1 cellular context compared by ENCODE assay signal in genomic region chr6:31686483-31686882, GRCh38.
TF ChIP-seq lines count a peak whose summit lies in the region.

No MANE protein-coding gene starts in this region.

TF ChIP-seq in K562, 482 proteins besides CTCF, POLR2A, EP300 and RAD21 (continued from another document and continues in another):
- no peak for TF ChIP-seq PBX2 (CRISPR knock-in tag; IDR thresholded peaks at IDR 0.05; ENCODE audit: low read depth)
- TF ChIP-seq PBX2 (tag; conservative IDR thresholded peaks at IDR 0.05; ENCODE audit: low read depth) = no peak
- peak; percentile 87 for TF ChIP-seq DPF2 (IDR thresholded peaks at IDR 0.05)
- no peak for TF ChIP-seq SMARCA5 (IDR thresholded peaks at IDR 0.05)
- TF ChIP-seq, protein P1, sequence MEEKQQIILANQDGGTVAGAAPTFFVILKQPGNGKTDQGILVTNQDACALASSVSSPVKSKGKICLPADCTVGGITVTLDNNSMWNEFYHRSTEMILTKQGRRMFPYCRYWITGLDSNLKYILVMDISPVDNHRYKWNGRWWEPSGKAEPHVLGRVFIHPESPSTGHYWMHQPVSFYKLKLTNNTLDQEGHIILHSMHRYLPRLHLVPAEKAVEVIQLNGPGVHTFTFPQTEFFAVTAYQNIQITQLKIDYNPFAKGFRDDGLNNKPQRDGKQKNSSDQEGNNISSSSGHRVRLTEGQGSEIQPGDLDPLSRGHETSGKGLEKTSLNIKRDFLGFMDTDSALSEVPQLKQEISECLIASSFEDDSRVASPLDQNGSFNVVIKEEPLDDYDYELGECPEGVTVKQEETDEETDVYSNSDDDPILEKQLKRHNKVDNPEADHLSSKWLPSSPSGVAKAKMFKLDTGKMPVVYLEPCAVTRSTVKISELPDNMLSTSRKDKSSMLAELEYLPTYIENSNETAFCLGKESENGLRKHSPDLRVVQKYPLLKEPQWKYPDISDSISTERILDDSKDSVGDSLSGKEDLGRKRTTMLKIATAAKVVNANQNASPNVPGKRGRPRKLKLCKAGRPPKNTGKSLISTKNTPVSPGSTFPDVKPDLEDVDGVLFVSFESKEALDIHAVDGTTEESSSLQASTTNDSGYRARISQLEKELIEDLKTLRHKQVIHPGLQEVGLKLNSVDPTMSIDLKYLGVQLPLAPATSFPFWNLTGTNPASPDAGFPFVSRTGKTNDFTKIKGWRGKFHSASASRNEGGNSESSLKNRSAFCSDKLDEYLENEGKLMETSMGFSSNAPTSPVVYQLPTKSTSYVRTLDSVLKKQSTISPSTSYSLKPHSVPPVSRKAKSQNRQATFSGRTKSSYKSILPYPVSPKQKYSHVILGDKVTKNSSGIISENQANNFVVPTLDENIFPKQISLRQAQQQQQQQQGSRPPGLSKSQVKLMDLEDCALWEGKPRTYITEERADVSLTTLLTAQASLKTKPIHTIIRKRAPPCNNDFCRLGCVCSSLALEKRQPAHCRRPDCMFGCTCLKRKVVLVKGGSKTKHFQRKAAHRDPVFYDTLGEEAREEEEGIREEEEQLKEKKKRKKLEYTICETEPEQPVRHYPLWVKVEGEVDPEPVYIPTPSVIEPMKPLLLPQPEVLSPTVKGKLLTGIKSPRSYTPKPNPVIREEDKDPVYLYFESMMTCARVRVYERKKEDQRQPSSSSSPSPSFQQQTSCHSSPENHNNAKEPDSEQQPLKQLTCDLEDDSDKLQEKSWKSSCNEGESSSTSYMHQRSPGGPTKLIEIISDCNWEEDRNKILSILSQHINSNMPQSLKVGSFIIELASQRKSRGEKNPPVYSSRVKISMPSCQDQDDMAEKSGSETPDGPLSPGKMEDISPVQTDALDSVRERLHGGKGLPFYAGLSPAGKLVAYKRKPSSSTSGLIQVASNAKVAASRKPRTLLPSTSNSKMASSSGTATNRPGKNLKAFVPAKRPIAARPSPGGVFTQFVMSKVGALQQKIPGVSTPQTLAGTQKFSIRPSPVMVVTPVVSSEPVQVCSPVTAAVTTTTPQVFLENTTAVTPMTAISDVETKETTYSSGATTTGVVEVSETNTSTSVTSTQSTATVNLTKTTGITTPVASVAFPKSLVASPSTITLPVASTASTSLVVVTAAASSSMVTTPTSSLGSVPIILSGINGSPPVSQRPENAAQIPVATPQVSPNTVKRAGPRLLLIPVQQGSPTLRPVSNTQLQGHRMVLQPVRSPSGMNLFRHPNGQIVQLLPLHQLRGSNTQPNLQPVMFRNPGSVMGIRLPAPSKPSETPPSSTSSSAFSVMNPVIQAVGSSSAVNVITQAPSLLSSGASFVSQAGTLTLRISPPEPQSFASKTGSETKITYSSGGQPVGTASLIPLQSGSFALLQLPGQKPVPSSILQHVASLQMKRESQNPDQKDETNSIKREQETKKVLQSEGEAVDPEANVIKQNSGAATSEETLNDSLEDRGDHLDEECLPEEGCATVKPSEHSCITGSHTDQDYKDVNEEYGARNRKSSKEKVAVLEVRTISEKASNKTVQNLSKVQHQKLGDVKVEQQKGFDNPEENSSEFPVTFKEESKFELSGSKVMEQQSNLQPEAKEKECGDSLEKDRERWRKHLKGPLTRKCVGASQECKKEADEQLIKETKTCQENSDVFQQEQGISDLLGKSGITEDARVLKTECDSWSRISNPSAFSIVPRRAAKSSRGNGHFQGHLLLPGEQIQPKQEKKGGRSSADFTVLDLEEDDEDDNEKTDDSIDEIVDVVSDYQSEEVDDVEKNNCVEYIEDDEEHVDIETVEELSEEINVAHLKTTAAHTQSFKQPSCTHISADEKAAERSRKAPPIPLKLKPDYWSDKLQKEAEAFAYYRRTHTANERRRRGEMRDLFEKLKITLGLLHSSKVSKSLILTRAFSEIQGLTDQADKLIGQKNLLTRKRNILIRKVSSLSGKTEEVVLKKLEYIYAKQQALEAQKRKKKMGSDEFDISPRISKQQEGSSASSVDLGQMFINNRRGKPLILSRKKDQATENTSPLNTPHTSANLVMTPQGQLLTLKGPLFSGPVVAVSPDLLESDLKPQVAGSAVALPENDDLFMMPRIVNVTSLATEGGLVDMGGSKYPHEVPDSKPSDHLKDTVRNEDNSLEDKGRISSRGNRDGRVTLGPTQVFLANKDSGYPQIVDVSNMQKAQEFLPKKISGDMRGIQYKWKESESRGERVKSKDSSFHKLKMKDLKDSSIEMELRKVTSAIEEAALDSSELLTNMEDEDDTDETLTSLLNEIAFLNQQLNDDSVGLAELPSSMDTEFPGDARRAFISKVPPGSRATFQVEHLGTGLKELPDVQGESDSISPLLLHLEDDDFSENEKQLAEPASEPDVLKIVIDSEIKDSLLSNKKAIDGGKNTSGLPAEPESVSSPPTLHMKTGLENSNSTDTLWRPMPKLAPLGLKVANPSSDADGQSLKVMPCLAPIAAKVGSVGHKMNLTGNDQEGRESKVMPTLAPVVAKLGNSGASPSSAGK (IDR thresholded peaks at IDR 0.05) = no peak
- no peak for TF ChIP-seq HNRNPLL (IDR thresholded peaks at IDR 0.05; ENCODE audit: low read depth, low read length, poor library complexity, severe bottlenecking)
- no peak for TF ChIP-seq YBX1 (IDR thresholded peaks at IDR 0.05)
- TF ChIP-seq ELK3 (CRISPR knock-in tag; IDR thresholded peaks at IDR 0.05) = no peak
- no peak for TF ChIP-seq ATF6 (CRISPR knock-in tag; IDR thresholded peaks at IDR 0.05)
- no peak for TF ChIP-seq IFI16 (CRISPR knock-in tag; IDR thresholded peaks at IDR 0.05)
- TF ChIP-seq MCM3 (IDR thresholded peaks at IDR 0.05) = no peak
- TF ChIP-seq ZNF518B (CRISPR knock-in tag; IDR thresholded peaks at IDR 0.05) = no peak
- peak; percentile 74; the same call in 1 of the 2 replicates for TF ChIP-seq ZNF592 (IDR thresholded peaks at IDR 0.05)
